1 cellular context compared by ENCODE assay signal in the genomic region with DNA sequence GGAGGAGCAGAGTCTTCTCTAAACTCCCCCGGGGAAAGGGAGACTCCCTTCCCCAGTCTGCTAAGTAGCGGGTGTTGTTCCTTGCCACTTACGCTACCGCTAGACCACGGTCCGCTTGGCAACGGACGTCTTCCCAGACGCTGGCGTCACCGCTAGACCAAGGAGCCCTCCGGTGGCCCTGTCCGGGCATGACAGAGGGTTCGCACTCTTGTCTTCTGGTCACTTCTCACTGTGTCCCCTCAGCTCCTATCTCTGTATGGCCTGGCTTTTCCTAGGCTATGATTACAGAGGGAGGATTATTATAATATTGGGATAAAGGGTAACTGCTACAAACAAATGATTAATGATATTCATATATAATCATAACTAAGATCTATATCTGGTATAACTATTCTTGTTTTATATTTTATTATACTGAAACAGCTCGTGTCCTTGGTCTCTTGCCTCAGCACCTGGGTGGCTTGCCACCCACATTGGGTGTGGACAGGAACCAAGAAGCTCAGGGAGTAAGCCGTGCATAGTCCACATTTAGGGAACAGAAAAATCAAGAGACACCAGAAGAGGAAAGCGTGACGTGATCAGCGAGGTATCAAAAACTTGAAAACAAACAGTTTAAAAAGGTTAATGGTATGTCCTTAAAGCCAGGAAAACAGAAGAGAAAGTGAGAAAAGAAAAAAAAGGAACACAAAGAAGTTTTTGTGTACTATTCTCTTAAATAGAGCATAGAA. TPM values are rescaled to one million over a fixed set of nuclear protein-coding genes. Genes with fewer than 3 reads are reported as not detected.
"Had no signal": no experiment of that assay in that cellular context is flagged by ENCODE, and none has a peak within 500 bp of the region (broad histone marks: within the 10 kb centered on the region; RNA-seq: fewer than 3 reads in every experiment).

No MANE protein-coding gene starts in this region.

RNA-seq across cellular contexts. Expression of gene ZNF665, which starts 7.8 kb away (rescaled TPM):
- total RNA-seq: ascending aorta had no signal
